ENCODE assay signal across 27 cellular contexts in genomic region chr4:12562016-12562415, GRCh38.
"Had no signal": no experiment of that assay in that cellular context is flagged by ENCODE, and none has a peak within 500 bp of the region (broad histone marks: within the 10 kb centered on the region; RNA-seq: fewer than 3 reads in every experiment).

No MANE protein-coding gene starts in this region.

- H3K4me3 Mint-ChIP-seq: effector memory CD8-positive, alpha-beta T cell; naive thymus-derived CD4-positive, alpha-beta T cell; stimulated activated naive B cell treated with anti-CD40 and anti-IgM and Interleukin-4, amounts not matched to agents 10 μg/mL and 1 μg/mL and 100 μg/mL, for 72 hours; stimulated activated naive CD8-positive, alpha-beta T cell treated with anti-CD3 and anti-CD28 coated beads, Interleukin-15, Interleukin-2, amounts not matched to agents 100 ng/mL and 50 ng/mL, for 24 hours had no signal

- H3K9me3 ChIP-seq: esophagus squamous epithelium, gastrocnemius medialis, ovary, psoas muscle, right lobe of liver, thoracic aorta, transverse colon, upper lobe of right lung, uterus had no signal

- H3K9me3 Mint-ChIP-seq: stimulated activated naive B cell treated with anti-CD40 and anti-IgM and Interleukin-4, amounts not matched to agents 10 μg/mL and 1 μg/mL and 100 μg/mL, for 72 hours had no signal

- H3K36me3 ChIP-seq: esophagus squamous epithelium, gastrocnemius medialis, ovary, right lobe of liver, thoracic aorta, transverse colon, upper lobe of right lung, uterus had no signal

- H3K4me1 ChIP-seq: esophagus squamous epithelium, gastrocnemius medialis, psoas muscle, right lobe of liver, transverse colon, upper lobe of right lung, uterus had no signal

- ATAC-seq: effector memory CD8-positive, alpha-beta T cell; gastrocnemius medialis; left colon; naive thymus-derived CD4-positive, alpha-beta T cell; psoas muscle; right lobe of liver; stimulated activated naive B cell treated with anti-CD40 and anti-IgM and Interleukin-4, amounts not matched to agents 10 μg/mL and 1 μg/mL and 100 μg/mL, for 72 hours; upper lobe of right lung had no signal

- DNase-seq: dermis blood vessel endothelial cell; effector memory CD8-positive, alpha-beta T cell; erythroblast; esophagus squamous epithelium; foreskin fibroblast; gastrocnemius medialis; head of caudate nucleus; hippocampal formation; left colon; mesendoderm; midbrain; naive thymus-derived CD4-positive, alpha-beta T cell; occipital lobe; ovary; posterior cingulate gyrus; psoas muscle; right lobe of liver; small intestine; stimulated activated CD4-positive, alpha-beta T cell treated with anti-CD3 and anti-CD28 coated beads, Interleukin-15, amount 100 ng/mL, for 24 hours; stimulated activated CD4-positive, alpha-beta T cell treated with anti-CD3 and anti-CD28 coated beads, Interleukin-2, amount 100 ng/mL, for 48 hours; stimulated activated naive B cell treated with anti-CD40 and anti-IgM and Interleukin-4, amounts not matched to agents 10 μg/mL and 1 μg/mL and 100 μg/mL, for 72 hours; transverse colon; upper lobe of right lung; uterus had no signal

- H3K27me3 Mint-ChIP-seq: effector memory CD8-positive, alpha-beta T cell; naive thymus-derived CD4-positive, alpha-beta T cell; stimulated activated naive B cell treated with anti-CD40 and anti-IgM and Interleukin-4, amounts not matched to agents 10 μg/mL and 1 μg/mL and 100 μg/mL, for 72 hours; stimulated activated naive CD8-positive, alpha-beta T cell treated with anti-CD3 and anti-CD28 coated beads, Interleukin-15, Interleukin-2, amounts not matched to agents 100 ng/mL and 50 ng/mL, for 24 hours had no signal

- H3K36me3 Mint-ChIP-seq: naive thymus-derived CD4-positive, alpha-beta T cell; stimulated activated naive B cell treated with anti-CD40 and anti-IgM and Interleukin-4, amounts not matched to agents 10 μg/mL and 1 μg/mL and 100 μg/mL, for 72 hours had no signal

- H3K27ac ChIP-seq: coronary artery, esophagus squamous epithelium, gastrocnemius medialis, ovary, psoas muscle, right lobe of liver, thoracic aorta, transverse colon, upper lobe of right lung, uterus had no signal

- H3K27ac Mint-ChIP-seq: effector memory CD8-positive, alpha-beta T cell; naive thymus-derived CD4-positive, alpha-beta T cell; stimulated activated naive B cell treated with anti-CD40 and anti-IgM and Interleukin-4, amounts not matched to agents 10 μg/mL and 1 μg/mL and 100 μg/mL, for 72 hours; stimulated activated naive CD8-positive, alpha-beta T cell treated with anti-CD3 and anti-CD28 coated beads, Interleukin-15, Interleukin-2, amounts not matched to agents 100 ng/mL and 50 ng/mL, for 24 hours had no signal

- H3K4me3 ChIP-seq: coronary artery, esophagus squamous epithelium, gastrocnemius medialis, ovary, psoas muscle, right lobe of liver, thoracic aorta, transverse colon, upper lobe of right lung, uterus had no signal

- H3K27me3 ChIP-seq: esophagus squamous epithelium, gastrocnemius medialis, ovary, right lobe of liver, transverse colon, upper lobe of right lung, uterus had no signal

- H3K4me1 Mint-ChIP-seq: naive thymus-derived CD4-positive, alpha-beta T cell; stimulated activated naive B cell treated with anti-CD40 and anti-IgM and Interleukin-4, amounts not matched to agents 10 μg/mL and 1 μg/mL and 100 μg/mL, for 72 hours had no signal
